19 cellular contexts compared by ENCODE assay signal in genomic region chr3:127568604-127569003, GRCh38. TPM values are rescaled to one million over a fixed set of nuclear protein-coding genes. Genes with fewer than 3 reads are reported as not detected.
DNase-seq lines count a peak whose midpoint lies in the region; ATAC-seq and TF ChIP-seq lines count a peak whose summit lies in the region.
"Had no signal": no experiment of that assay in that cellular context is flagged by ENCODE, and none has a peak within 500 bp of the region (broad histone marks: within the 10 kb centered on the region; RNA-seq: fewer than 3 reads in every experiment).

No MANE protein-coding gene starts in this region.

- H2BK120ac ChIP-seq in neuronal stem cell (ENCODE audit: low read depth, low read length), result no peak overlapping the region

- no peak overlapping the region for H3K4ac ChIP-seq in neuronal stem cell (ENCODE audit: low read length)

- no peak overlapping the region for H2BK15ac ChIP-seq in neuronal stem cell (ENCODE audit: low read length)

- H2AFZ ChIP-seq in neuronal stem cell (ENCODE audit: low read length), result no peak overlapping the region

- peaks cover 0 to 2% of the 10 kb centered on the region in 2 donors for H3K9me3 ChIP-seq in neuronal stem cell (replicated peaks in 1 of 2; ENCODE audit: control insufficient read depth in 2 of 2, insufficient read depth in 1 of 2, low read depth in 1 of 2, low read length in 2 of 2)
- H3K9me3 ChIP-seq: BE2C, SJSA1 had no signal

- H3K23ac ChIP-seq in neuronal stem cell (ENCODE audit: low read depth, low read length, poor library complexity), result no peak overlapping the region

- H3K79me1 ChIP-seq in neuronal stem cell (ENCODE audit: low read depth, low read length), result no peaks in the 10 kb centered on the region

- H2BK12ac ChIP-seq in neuronal stem cell (ENCODE audit: low read length), result peak overlapping the region; percentile 59

- H3K9ac ChIP-seq in neuronal stem cell (ENCODE audit: low read depth, low read length, poor library complexity), result no peak overlapping the region

- peak overlapping the region in 1 of 2 donors; percentile 22 for H3K27ac Mint-ChIP-seq in stimulated activated naive CD8-positive, alpha-beta T cell treated with anti-CD3 and anti-CD28 coated beads, Interleukin-15, amount 100 ng/mL, for 72 hours
- H3K27ac Mint-ChIP-seq: T-helper 1 cell treated with Interleukin-12 subunit alpha and Interleukin-12 subunit beta and Interleukin-4 antibody, amounts not matched to agents 30 μg/mL and 1 μg/mL, for 36 hours had no signal

- no peak overlapping the region for H4K91ac ChIP-seq in neuronal stem cell (ENCODE audit: low read depth, low read length, poor library complexity)

- H3K27me3 ChIP-seq in neuronal stem cell (ENCODE audit: control insufficient read depth in 3 of 3, insufficient read depth in 3 of 3, low read depth in 1 of 3, low read length in 3 of 3), result no peaks in the 10 kb centered on the region
- H3K27me3 ChIP-seq: BE2C, SJSA1 had no signal

- no peak overlapping the region for H3K27ac ChIP-seq in neuronal stem cell (replicated peaks; ENCODE audit: low read length)
- H3K27ac ChIP-seq: SJSA1 had no signal

- H3K4me2 ChIP-seq in neuronal stem cell (ENCODE audit: insufficient read depth, low read length, poor library complexity, severe bottlenecking), result no peak overlapping the region

- no peak overlapping the region for H4K8ac ChIP-seq in neuronal stem cell (ENCODE audit: low read depth, low read length)

- no peak overlapping the region for H2BK5ac ChIP-seq in neuronal stem cell (ENCODE audit: low read length)

- H3K18ac ChIP-seq in neuronal stem cell (ENCODE audit: low read length), result peak overlapping the region; percentile 66

- no peak for TF ChIP-seq POLR2A in GM18505 (IDR thresholded peaks at IDR 0.05; ENCODE audit: borderline replicate concordance, extremely low read depth, insufficient read depth, insufficient read length)

- peak overlapping the region; percentile 22 for H2AK5ac ChIP-seq in neuronal stem cell (ENCODE audit: low read depth, low read length)

- H3K36me3 ChIP-seq in neuronal stem cell (replicated peaks in 1 of 2; ENCODE audit: control insufficient read depth in 2 of 2, insufficient read depth in 2 of 2, low read length in 2 of 2), result peaks cover 11 to 29% of the 10 kb centered on the region in 2 donors

- H3K14ac ChIP-seq in neuronal stem cell (ENCODE audit: low read length), result no peak overlapping the region

- peak; percentile 13 for ATAC-seq in stimulated activated naive CD8-positive, alpha-beta T cell treated with anti-CD3 and anti-CD28 coated beads, Interleukin-15, amount 100 ng/mL, for 72 hours
- ATAC-seq in stimulated activated naive CD8-positive, alpha-beta T cell treated with anti-CD3 and anti-CD28 coated beads, Interleukin-15, Interleukin-2, amounts not matched to agents 100 U/mL and 50 U/mL, for 24 hours, result no peak
- ATAC-seq in GM18505 (IDR thresholded peaks at IDR 0.05; ENCODE audit: unreplicated experiment) (no peak), HG03521 (IDR thresholded peaks at IDR 0.05; ENCODE audit: unreplicated experiment) (no peak)

- H3K4me1 Mint-ChIP-seq in stimulated activated naive CD8-positive, alpha-beta T cell treated with anti-CD3 and anti-CD28 coated beads, Interleukin-15, amount 100 ng/mL, for 72 hours, result no peaks in the 10 kb centered on the region

- no peaks in the 10 kb centered on the region for H3K9me3 Mint-ChIP-seq in stimulated activated naive CD8-positive, alpha-beta T cell treated with anti-CD3 and anti-CD28 coated beads, Interleukin-15, amount 100 ng/mL, for 72 hours
- H3K9me3 Mint-ChIP-seq: T-helper 1 cell treated with Interleukin-12 subunit alpha and Interleukin-12 subunit beta and Interleukin-4 antibody, amounts not matched to agents 30 μg/mL and 1 μg/mL, for 36 hours had no signal

- H3K4me3 ChIP-seq in neuronal stem cell (ENCODE audit: low read length in 2 of 2), result no peak overlapping the region
- H3K4me3 ChIP-seq: SJSA1 had no signal

- DNase-seq in stimulated activated naive CD8-positive, alpha-beta T cell treated with anti-CD3 and anti-CD28 coated beads, Interleukin-15, amount 100 ng/mL, for 72 hours, result no peak
- no peak for DNase-seq in stimulated activated naive CD8-positive, alpha-beta T cell treated with anti-CD3 and anti-CD28 coated beads, Interleukin-15, Interleukin-2, amounts not matched to agents 100 U/mL and 50 U/mL, for 24 hours
- peak; percentile 50 to 62 for DNase-seq in NCI-H187 (lab: John Stamatoyannopoulos, UW)
- DNase-seq in NCI-H345 (lab: John Stamatoyannopoulos, UW), result peak; percentile 30
- DNase-seq in neuronal stem cell (ENCODE audit: low spot score), result no peak
- no peak for DNase-seq in globus pallidus (ENCODE audit: low spot score)
- DNase-seq: BE2C, GDM1, KBM-7, MM.1S, NCI-H1048, NCI-H1694, NCI-H2107, NCI-H774, T1000 had no signal

- no CpG with 5 or more reads among the region's 9 CpGs for WGBS in neuronal stem cell (ENCODE audit: extremely low coverage in 2 of 2, insufficient read length in 2 of 2, insufficient replicate concordance in 1 of 2), 2 donors

- no peak overlapping the region for H3K4me3 Mint-ChIP-seq in stimulated activated naive CD8-positive, alpha-beta T cell treated with anti-CD3 and anti-CD28 coated beads, Interleukin-15, amount 100 ng/mL, for 72 hours
- H3K4me3 Mint-ChIP-seq: T-helper 1 cell treated with Interleukin-12 subunit alpha and Interleukin-12 subunit beta and Interleukin-4 antibody, amounts not matched to agents 30 μg/mL and 1 μg/mL, for 36 hours had no signal

- peaks cover 0 to 11% of the 10 kb centered on the region in 2 donors for H3K4me1 ChIP-seq in neuronal stem cell (ENCODE audit: control insufficient read depth in 2 of 2, insufficient read depth in 1 of 2, low read depth in 1 of 2, low read length in 2 of 2)
- H3K4me1 ChIP-seq: BE2C, SJSA1 had no signal

- no peaks in the 10 kb centered on the region for H3K27me3 Mint-ChIP-seq in stimulated activated naive CD8-positive, alpha-beta T cell treated with anti-CD3 and anti-CD28 coated beads, Interleukin-15, amount 100 ng/mL, for 72 hours

RNA-seq across cellular contexts. Expression of gene TPRA1, which starts 21.9 kb away (rescaled TPM):
- 17.1 TPM for polyA plus RNA-seq in neuronal stem cell (2013, experiment 1 of 2)
- polyA plus RNA-seq in neuronal stem cell (2013, experiment 2 of 2), result 16.1 TPM

RNA-seq across cellular contexts. Expression of gene MCM2, which starts 29.6 kb away (rescaled TPM):
- polyA plus RNA-seq in neuronal stem cell (2013, experiment 1 of 2), result 68.7 TPM
- polyA plus RNA-seq in neuronal stem cell (2013, experiment 2 of 2), result 67.7 TPM

Comparison
In these comparisons a context has a peak if more than half of its experiments do, and no peak if none do; other contexts are left out.
1. DNase-seq: peak in NCI-H187 (2 of 2) and NCI-H345 (single experiment); none in stimulated activated naive CD8-positive, alpha-beta T cell treated with anti-CD3 and anti-CD28 coated beads, Interleukin-15, amount 100 ng/mL, for 72 hours (0 of 2), stimulated activated naive CD8-positive, alpha-beta T cell treated with anti-CD3 and anti-CD28 coated beads, Interleukin-15, Interleukin-2, amounts not matched to agents 100 U/mL and 50 U/mL, for 24 hours (single experiment), neuronal stem cell (single experiment) and globus pallidus (single experiment).